ENCODE assay signal across 33 cellular contexts in genomic region chr2:88835726-88836125, GRCh38.
"Had no signal": no experiment of that assay in that cellular context is flagged by ENCODE, and none has a peak within 500 bp of the region (broad histone marks: within the 10 kb centered on the region; RNA-seq: fewer than 3 reads in every experiment).

No MANE protein-coding gene starts in this region.

- H3K27ac Mint-ChIP-seq: activated CD4-positive, alpha-beta memory T cell treated with anti-CD3 and anti-CD28 coated beads for 36 hours; activated CD4-positive, alpha-beta T cell treated with anti-CD3 and anti-CD28 coated beads, Interleukin-2, amount 10 ng/mL, durations not matched to agents 24 days and 14 days; activated naive CD4-positive, alpha-beta T cell treated with anti-CD3 and anti-CD28 coated beads for 36 hours; activated naive CD8-positive, alpha-beta T cell treated with anti-CD3 and anti-CD28 coated beads for 36 hours; activated T-helper 1 cell treated with anti-CD3 and anti-CD28 coated beads, Interleukin-12 subunit alpha, Interleukin-12 subunit beta, Interleukin-2, Interleukin-4 antibody, amounts not matched to agents 30 ng/mL and 10 ng/mL and 1 ng/mL, durations not matched to agents 14 hours and 24 hours and 36 hours; mesothelial cell of epicardium had no signal

- H3K4me3 Mint-ChIP-seq: activated CD4-positive, alpha-beta memory T cell treated with anti-CD3 and anti-CD28 coated beads for 36 hours; activated CD4-positive, alpha-beta T cell treated with anti-CD3 and anti-CD28 coated beads, Interleukin-2, amount 10 ng/mL, durations not matched to agents 24 days and 14 days; activated naive CD4-positive, alpha-beta T cell treated with anti-CD3 and anti-CD28 coated beads for 36 hours; activated naive CD8-positive, alpha-beta T cell treated with anti-CD3 and anti-CD28 coated beads for 36 hours; activated T-helper 1 cell treated with anti-CD3 and anti-CD28 coated beads, Interleukin-12 subunit alpha, Interleukin-12 subunit beta, Interleukin-2, Interleukin-4 antibody, amounts not matched to agents 30 ng/mL and 10 ng/mL and 1 ng/mL, durations not matched to agents 14 hours and 24 hours and 36 hours; mesothelial cell of epicardium; naive thymus-derived CD4-positive, alpha-beta T cell had no signal

- H3K9me3 ChIP-seq: adrenal gland, body of pancreas, gastrocnemius medialis, ovary, prostate gland, testis, transverse colon had no signal

- DNase-seq: activated CD4-positive, alpha-beta memory T cell treated with anti-CD3 and anti-CD28 coated beads for 36 hours; activated CD4-positive, alpha-beta T cell treated with anti-CD3 and anti-CD28 coated beads, Interleukin-2, amount 10 ng/mL, durations not matched to agents 24 days and 14 days; activated CD8-positive, alpha-beta memory T cell treated with anti-CD3 and anti-CD28 coated beads, Interleukin-2, amount 50 U/mL, for 4 hours; activated effector memory CD4-positive, alpha-beta T cell treated with anti-CD3 and anti-CD28 coated beads, Interleukin-2, amount 50 U/mL, for 16 hours; activated naive CD4-positive, alpha-beta T cell treated with anti-CD3 and anti-CD28 coated beads for 36 hours; activated naive CD8-positive, alpha-beta T cell treated with anti-CD3 and anti-CD28 coated beads for 36 hours; activated T-cell treated with anti-CD3 and anti-CD28 coated beads, Interleukin-2, amount 50 U/mL, for 1 hour; adrenal gland; aorta; body of pancreas; dorsolateral prefrontal cortex; effector memory CD4-positive, alpha-beta T cell; gastrocnemius medialis; hippocampal formation; left cardiac atrium; mammary epithelial cell; naive thymus-derived CD4-positive, alpha-beta T cell; ovary; retina; stimulated activated CD4-positive, alpha-beta T cell treated with anti-CD3 and anti-CD28 coated beads, Interleukin-4, amount 100 ng/mL, for 24 hours; stimulated activated naive CD4-positive, alpha-beta T cell; testis; transverse colon had no signal

- H3K27me3 ChIP-seq: adrenal gland, body of pancreas, cardiac muscle cell, gastrocnemius medialis, ovary, testis, transverse colon had no signal

- H3K27me3 Mint-ChIP-seq: activated CD4-positive, alpha-beta T cell treated with anti-CD3 and anti-CD28 coated beads, Interleukin-2, amount 10 ng/mL, durations not matched to agents 24 days and 14 days; activated naive CD8-positive, alpha-beta T cell treated with anti-CD3 and anti-CD28 coated beads for 36 hours had no signal

- ATAC-seq: activated CD4-positive, CD25-positive, alpha-beta regulatory T cell treated with anti-CD3 and anti-CD28 coated beads, Interleukin-2, amount 50 U/mL, for 24 hours; body of pancreas; gastrocnemius medialis; left cardiac atrium; naive thymus-derived CD4-positive, alpha-beta T cell; sciatic nerve had no signal

- H3K27ac ChIP-seq: adrenal gland, body of pancreas, cardiac muscle cell, coronary artery, dorsolateral prefrontal cortex, gastrocnemius medialis, ovary, prostate gland, testis, transverse colon, VCaP had no signal

- H3K36me3 ChIP-seq: adrenal gland, cardiac muscle cell, gastrocnemius medialis, ovary, prostate gland, transverse colon had no signal

- H3K4me1 ChIP-seq: adrenal gland, body of pancreas, gastrocnemius medialis, prostate gland, testis, transverse colon had no signal

- FAIRE-seq: keratinocyte had no signal

- H3K4me3 ChIP-seq: adrenal gland, body of pancreas, cardiac muscle cell, coronary artery, dorsolateral prefrontal cortex, gastrocnemius medialis, ovary, prostate gland, skin epidermis, testis, transverse colon had no signal

- H3K9me3 Mint-ChIP-seq: activated CD4-positive, alpha-beta memory T cell treated with anti-CD3 and anti-CD28 coated beads for 36 hours; activated CD4-positive, alpha-beta T cell treated with anti-CD3 and anti-CD28 coated beads, Interleukin-2, amount 10 ng/mL, durations not matched to agents 24 days and 14 days; activated naive CD4-positive, alpha-beta T cell treated with anti-CD3 and anti-CD28 coated beads for 36 hours; activated naive CD8-positive, alpha-beta T cell treated with anti-CD3 and anti-CD28 coated beads for 36 hours; activated T-helper 1 cell treated with anti-CD3 and anti-CD28 coated beads, Interleukin-12 subunit alpha, Interleukin-12 subunit beta, Interleukin-2, Interleukin-4 antibody, amounts not matched to agents 30 ng/mL and 10 ng/mL and 1 ng/mL, durations not matched to agents 14 hours and 24 hours and 36 hours; naive thymus-derived CD4-positive, alpha-beta T cell had no signal

- H3K36me3 Mint-ChIP-seq: activated CD4-positive, alpha-beta memory T cell treated with anti-CD3 and anti-CD28 coated beads for 36 hours; activated naive CD8-positive, alpha-beta T cell treated with anti-CD3 and anti-CD28 coated beads for 36 hours; mesothelial cell of epicardium; naive thymus-derived CD4-positive, alpha-beta T cell had no signal

- H3K4me1 Mint-ChIP-seq: mesothelial cell of epicardium had no signal
